Comparison of ENCODE assay signal across 1 cellular context in the genomic region with DNA sequence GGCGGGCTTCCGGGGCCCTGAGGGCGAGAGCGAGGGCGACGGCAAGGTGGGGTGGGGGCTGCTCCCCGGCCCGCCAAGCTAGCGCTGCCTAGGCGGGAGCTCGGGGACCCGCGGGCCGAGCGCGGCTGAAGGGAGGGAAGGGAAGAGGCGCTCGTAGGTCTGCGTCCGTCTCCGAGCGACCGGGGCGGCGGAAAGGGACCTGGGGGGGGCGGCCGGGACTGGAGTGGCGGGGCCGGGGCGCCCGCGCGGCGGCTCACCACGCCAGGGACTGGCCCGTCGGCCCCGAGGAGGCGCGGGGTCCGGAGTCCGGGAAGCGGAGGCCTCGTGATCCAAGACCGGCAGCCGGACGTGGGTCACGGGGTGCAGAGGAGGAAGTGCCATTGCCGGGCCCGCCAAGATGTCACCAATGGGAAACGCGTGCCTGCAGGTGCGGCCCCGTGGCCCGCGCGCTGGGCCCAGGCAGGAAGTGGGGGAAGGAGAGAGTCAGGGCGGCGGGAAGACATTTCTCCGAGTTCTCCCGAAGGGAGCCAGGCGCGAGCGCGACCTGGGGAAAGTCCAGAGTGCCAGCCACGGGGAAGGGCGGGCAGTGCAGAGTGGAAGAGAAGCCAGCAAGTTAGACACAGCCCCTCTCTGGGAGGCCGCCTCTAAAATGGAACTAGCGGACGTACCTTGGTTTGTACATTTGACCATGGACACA.
A peak's percentile ranks its signal among the peaks of the same experiment; 100 is the strongest.
TF ChIP-seq lines count a peak whose summit lies in the region.

No MANE protein-coding gene starts in this region.

TF ChIP-seq in K562, 482 proteins besides CTCF, POLR2A, EP300 and RAD21 (continued from another document and continues in another):
- TF ChIP-seq HMGN3 (IDR thresholded peaks at IDR 0.05; ENCODE audit: borderline replicate concordance, extremely low read depth, insufficient read length, low read depth, low read length): peak; percentile 94
- no peak for TF ChIP-seq POLR3G (IDR thresholded peaks at IDR 0.05; ENCODE audit: extremely low read depth, insufficient read length, insufficient replicate concordance)
- peak; percentile 95 for TF ChIP-seq EP400 (IDR thresholded peaks at IDR 0.05)
- TF ChIP-seq, protein P1, sequence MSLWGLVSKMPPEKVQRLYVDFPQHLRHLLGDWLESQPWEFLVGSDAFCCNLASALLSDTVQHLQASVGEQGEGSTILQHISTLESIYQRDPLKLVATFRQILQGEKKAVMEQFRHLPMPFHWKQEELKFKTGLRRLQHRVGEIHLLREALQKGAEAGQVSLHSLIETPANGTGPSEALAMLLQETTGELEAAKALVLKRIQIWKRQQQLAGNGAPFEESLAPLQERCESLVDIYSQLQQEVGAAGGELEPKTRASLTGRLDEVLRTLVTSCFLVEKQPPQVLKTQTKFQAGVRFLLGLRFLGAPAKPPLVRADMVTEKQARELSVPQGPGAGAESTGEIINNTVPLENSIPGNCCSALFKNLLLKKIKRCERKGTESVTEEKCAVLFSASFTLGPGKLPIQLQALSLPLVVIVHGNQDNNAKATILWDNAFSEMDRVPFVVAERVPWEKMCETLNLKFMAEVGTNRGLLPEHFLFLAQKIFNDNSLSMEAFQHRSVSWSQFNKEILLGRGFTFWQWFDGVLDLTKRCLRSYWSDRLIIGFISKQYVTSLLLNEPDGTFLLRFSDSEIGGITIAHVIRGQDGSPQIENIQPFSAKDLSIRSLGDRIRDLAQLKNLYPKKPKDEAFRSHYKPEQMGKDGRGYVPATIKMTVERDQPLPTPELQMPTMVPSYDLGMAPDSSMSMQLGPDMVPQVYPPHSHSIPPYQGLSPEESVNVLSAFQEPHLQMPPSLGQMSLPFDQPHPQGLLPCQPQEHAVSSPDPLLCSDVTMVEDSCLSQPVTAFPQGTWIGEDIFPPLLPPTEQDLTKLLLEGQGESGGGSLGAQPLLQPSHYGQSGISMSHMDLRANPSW (CRISPR knock-in tag; IDR thresholded peaks at IDR 0.05): no peak
- no peak for TF ChIP-seq XRCC4 (IDR thresholded peaks at IDR 0.05; ENCODE audit: extremely low read depth, insufficient read depth, insufficient read length)
- TF ChIP-seq TEAD1 (CRISPR knock-in tag; IDR thresholded peaks at IDR 0.05): peak; percentile 24 to 87; a peak in 2 of 4 replicates
- peak; percentile 5; the same call in 1 of the 2 replicates for TF ChIP-seq BRD4 (IDR thresholded peaks at IDR 0.05)
- peak; percentile 33; the same call in 1 of the 2 replicates for TF ChIP-seq LEF1 (IDR thresholded peaks at IDR 0.05)
- TF ChIP-seq HMG20A (CRISPR knock-in tag; conservative IDR thresholded peaks at IDR 0.05): no peak
- TF ChIP-seq KDM1A (IDR thresholded peaks at IDR 0.05): no peak
- TF ChIP-seq, protein P2, sequence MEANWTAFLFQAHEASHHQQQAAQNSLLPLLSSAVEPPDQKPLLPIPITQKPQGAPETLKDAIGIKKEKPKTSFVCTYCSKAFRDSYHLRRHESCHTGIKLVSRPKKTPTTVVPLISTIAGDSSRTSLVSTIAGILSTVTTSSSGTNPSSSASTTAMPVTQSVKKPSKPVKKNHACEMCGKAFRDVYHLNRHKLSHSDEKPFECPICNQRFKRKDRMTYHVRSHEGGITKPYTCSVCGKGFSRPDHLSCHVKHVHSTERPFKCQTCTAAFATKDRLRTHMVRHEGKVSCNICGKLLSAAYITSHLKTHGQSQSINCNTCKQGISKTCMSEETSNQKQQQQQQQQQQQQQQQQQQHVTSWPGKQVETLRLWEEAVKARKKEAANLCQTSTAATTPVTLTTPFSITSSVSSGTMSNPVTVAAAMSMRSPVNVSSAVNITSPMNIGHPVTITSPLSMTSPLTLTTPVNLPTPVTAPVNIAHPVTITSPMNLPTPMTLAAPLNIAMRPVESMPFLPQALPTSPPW (CRISPR knock-in tag; IDR thresholded peaks at IDR 0.05): peak; percentile 99
- TF ChIP-seq, protein P3, sequence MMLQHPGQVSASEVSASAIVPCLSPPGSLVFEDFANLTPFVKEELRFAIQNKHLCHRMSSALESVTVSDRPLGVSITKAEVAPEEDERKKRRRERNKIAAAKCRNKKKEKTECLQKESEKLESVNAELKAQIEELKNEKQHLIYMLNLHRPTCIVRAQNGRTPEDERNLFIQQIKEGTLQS (IDR thresholded peaks at IDR 0.05): 0 out of 2 replicates have a peak, but pooled peaks have one; percentile 16
- TF ChIP-seq, protein P3 (CRISPR knock-in tag; conservative IDR thresholded peaks at IDR 0.05): 0 out of 2 replicates have a peak, but pooled peaks have one; percentile 38
- TF ChIP-seq ZBTB1 (CRISPR knock-in tag; IDR thresholded peaks at IDR 0.05; ENCODE audit: borderline replicate concordance, low read depth): peak; percentile 91
- peak; percentile 100 for TF ChIP-seq PCBP2 (IDR thresholded peaks at IDR 0.05; ENCODE audit: low read depth, low read length, poor library complexity, severe bottlenecking)
- TF ChIP-seq, protein P4, sequence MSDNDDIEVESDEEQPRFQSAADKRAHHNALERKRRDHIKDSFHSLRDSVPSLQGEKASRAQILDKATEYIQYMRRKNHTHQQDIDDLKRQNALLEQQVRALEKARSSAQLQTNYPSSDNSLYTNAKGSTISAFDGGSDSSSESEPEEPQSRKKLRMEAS (CRISPR knock-in tag; IDR thresholded peaks at IDR 0.05): peak; percentile 100
- TF ChIP-seq SP1 (CRISPR knock-in tag; IDR thresholded peaks at IDR 0.05): no peak
- TF ChIP-seq ZNF408 (CRISPR knock-in tag; IDR thresholded peaks at IDR 0.05; ENCODE audit: low read depth): no peak
- TF ChIP-seq CBFA2T3 (IDR thresholded peaks at IDR 0.05): peak; percentile 42
- TF ChIP-seq, protein P5, sequence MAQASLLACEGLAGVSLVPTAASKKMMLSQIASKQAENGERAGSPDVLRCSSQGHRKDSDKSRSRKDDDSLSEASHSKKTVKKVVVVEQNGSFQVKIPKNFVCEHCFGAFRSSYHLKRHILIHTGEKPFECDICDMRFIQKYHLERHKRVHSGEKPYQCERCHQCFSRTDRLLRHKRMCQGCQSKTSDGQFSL (CRISPR knock-in tag; IDR thresholded peaks at IDR 0.05): peak; percentile 97
- TF ChIP-seq, protein P5 (tag; IDR thresholded peaks at IDR 0.05): peak in 1 of 2 experiments; percentile 98; a peak in 2 of 4 replicates
- no peak for TF ChIP-seq GABPB2 (CRISPR knock-in tag; conservative IDR thresholded peaks at IDR 0.05)
- TF ChIP-seq CREB1 (IDR thresholded peaks at IDR 0.05): 0 out of 2 replicates have a peak, but pooled peaks have one; percentile 56
- peak; percentile 84 for TF ChIP-seq CREB1 (CRISPR knock-in tag; IDR thresholded peaks at IDR 0.05)
- peak; percentile 36 for TF ChIP-seq U2AF1 (optimal IDR thresholded peaks at IDR 0.05; ENCODE audit: low read depth, low read length)
- TF ChIP-seq TCF7 (IDR thresholded peaks at IDR 0.05; ENCODE audit: borderline replicate concordance): no peak
- TF ChIP-seq SAP30 (IDR thresholded peaks at IDR 0.05; ENCODE audit: borderline replicate concordance, insufficient read depth, low read depth, low read length, poor library complexity, severe bottlenecking): peak; percentile 78
- TF ChIP-seq KDM4B (IDR thresholded peaks at IDR 0.05; ENCODE audit: borderline replicate concordance in 2 of 2, low read depth in 1 of 2): peak in 1 of 2 experiments; percentile 62; a peak in 1 of 4 replicates
- peak; percentile 68; the same call in 1 of the 2 replicates for TF ChIP-seq TEAD4 (IDR thresholded peaks at IDR 0.05; ENCODE audit: low read length)
- TF ChIP-seq TEAD4 (CRISPR knock-in tag; IDR thresholded peaks at IDR 0.05; ENCODE audit: borderline replicate concordance): peak; percentile 99
- peak; percentile 42 for TF ChIP-seq TAF9B (IDR thresholded peaks at IDR 0.05; ENCODE audit: partially characterized antibody)
- TF ChIP-seq NRF1 (conservative IDR thresholded peaks at IDR 0.05 in 1 of 2, IDR thresholded peaks at IDR 0.05 in 1 of 2): peak; percentile 42 to 58; a peak in 3 of 4 replicates
- TF ChIP-seq, protein P6, sequence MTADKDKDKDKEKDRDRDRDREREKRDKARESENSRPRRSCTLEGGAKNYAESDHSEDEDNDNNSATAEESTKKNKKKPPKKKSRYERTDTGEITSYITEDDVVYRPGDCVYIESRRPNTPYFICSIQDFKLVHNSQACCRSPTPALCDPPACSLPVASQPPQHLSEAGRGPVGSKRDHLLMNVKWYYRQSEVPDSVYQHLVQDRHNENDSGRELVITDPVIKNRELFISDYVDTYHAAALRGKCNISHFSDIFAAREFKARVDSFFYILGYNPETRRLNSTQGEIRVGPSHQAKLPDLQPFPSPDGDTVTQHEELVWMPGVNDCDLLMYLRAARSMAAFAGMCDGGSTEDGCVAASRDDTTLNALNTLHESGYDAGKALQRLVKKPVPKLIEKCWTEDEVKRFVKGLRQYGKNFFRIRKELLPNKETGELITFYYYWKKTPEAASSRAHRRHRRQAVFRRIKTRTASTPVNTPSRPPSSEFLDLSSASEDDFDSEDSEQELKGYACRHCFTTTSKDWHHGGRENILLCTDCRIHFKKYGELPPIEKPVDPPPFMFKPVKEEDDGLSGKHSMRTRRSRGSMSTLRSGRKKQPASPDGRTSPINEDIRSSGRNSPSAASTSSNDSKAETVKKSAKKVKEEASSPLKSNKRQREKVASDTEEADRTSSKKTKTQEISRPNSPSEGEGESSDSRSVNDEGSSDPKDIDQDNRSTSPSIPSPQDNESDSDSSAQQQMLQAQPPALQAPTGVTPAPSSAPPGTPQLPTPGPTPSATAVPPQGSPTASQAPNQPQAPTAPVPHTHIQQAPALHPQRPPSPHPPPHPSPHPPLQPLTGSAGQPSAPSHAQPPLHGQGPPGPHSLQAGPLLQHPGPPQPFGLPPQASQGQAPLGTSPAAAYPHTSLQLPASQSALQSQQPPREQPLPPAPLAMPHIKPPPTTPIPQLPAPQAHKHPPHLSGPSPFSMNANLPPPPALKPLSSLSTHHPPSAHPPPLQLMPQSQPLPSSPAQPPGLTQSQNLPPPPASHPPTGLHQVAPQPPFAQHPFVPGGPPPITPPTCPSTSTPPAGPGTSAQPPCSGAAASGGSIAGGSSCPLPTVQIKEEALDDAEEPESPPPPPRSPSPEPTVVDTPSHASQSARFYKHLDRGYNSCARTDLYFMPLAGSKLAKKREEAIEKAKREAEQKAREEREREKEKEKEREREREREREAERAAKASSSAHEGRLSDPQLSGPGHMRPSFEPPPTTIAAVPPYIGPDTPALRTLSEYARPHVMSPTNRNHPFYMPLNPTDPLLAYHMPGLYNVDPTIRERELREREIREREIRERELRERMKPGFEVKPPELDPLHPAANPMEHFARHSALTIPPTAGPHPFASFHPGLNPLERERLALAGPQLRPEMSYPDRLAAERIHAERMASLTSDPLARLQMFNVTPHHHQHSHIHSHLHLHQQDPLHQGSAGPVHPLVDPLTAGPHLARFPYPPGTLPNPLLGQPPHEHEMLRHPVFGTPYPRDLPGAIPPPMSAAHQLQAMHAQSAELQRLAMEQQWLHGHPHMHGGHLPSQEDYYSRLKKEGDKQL (CRISPR knock-in tag; IDR thresholded peaks at IDR 0.05; ENCODE audit: borderline replicate concordance): peak; percentile 83; the same call in 1 of the 2 replicates
- TF ChIP-seq, protein P7, sequence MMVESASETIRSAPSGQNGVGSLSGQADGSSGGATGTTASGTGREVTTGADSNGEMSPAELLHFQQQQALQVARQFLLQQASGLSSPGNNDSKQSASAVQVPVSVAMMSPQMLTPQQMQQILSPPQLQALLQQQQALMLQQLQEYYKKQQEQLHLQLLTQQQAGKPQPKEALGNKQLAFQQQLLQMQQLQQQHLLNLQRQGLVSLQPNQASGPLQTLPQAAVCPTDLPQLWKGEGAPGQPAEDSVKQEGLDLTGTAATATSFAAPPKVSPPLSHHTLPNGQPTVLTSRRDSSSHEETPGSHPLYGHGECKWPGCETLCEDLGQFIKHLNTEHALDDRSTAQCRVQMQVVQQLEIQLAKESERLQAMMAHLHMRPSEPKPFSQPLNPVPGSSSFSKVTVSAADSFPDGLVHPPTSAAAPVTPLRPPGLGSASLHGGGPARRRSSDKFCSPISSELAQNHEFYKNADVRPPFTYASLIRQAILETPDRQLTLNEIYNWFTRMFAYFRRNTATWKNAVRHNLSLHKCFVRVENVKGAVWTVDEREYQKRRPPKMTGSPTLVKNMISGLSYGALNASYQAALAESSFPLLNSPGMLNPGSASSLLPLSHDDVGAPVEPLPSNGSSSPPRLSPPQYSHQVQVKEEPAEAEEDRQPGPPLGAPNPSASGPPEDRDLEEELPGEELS (CRISPR knock-in tag; IDR thresholded peaks at IDR 0.05; ENCODE audit: borderline replicate concordance): peak; percentile 100
- peak; percentile 57; the same call in 1 of the 2 replicates for TF ChIP-seq CBFB (CRISPR knock-in tag; IDR thresholded peaks at IDR 0.05)
- TF ChIP-seq, protein P8, sequence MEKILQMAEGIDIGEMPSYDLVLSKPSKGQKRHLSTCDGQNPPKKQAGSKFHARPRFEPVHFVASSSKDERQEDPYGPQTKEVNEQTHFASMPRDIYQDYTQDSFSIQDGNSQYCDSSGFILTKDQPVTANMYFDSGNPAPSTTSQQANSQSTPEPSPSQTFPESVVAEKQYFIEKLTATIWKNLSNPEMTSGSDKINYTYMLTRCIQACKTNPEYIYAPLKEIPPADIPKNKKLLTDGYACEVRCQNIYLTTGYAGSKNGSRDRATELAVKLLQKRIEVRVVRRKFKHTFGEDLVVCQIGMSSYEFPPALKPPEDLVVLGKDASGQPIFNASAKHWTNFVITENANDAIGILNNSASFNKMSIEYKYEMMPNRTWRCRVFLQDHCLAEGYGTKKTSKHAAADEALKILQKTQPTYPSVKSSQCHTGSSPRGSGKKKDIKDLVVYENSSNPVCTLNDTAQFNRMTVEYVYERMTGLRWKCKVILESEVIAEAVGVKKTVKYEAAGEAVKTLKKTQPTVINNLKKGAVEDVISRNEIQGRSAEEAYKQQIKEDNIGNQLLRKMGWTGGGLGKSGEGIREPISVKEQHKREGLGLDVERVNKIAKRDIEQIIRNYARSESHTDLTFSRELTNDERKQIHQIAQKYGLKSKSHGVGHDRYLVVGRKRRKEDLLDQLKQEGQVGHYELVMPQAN (IDR thresholded peaks at IDR 0.05; ENCODE audit: borderline replicate concordance): peak; percentile 94
- no peak for TF ChIP-seq RUNX1 (IDR thresholded peaks at IDR 0.05; ENCODE audit: low read depth)
- TF ChIP-seq, protein P9, sequence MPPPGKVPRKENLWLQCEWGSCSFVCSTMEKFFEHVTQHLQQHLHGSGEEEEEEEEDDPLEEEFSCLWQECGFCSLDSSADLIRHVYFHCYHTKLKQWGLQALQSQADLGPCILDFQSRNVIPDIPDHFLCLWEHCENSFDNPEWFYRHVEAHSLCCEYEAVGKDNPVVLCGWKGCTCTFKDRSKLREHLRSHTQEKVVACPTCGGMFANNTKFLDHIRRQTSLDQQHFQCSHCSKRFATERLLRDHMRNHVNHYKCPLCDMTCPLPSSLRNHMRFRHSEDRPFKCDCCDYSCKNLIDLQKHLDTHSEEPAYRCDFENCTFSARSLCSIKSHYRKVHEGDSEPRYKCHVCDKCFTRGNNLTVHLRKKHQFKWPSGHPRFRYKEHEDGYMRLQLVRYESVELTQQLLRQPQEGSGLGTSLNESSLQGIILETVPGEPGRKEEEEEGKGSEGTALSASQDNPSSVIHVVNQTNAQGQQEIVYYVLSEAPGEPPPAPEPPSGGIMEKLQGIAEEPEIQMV (tag; conservative IDR thresholded peaks at IDR 0.05; ENCODE audit: low read depth): peak; percentile 12; the same call in 1 of the 2 replicates
- TF ChIP-seq ZKSCAN1 (IDR thresholded peaks at IDR 0.05; ENCODE audit: low read depth, low read length): peak; percentile 79
